ENCODE assay signal across 2 cellular contexts in genomic region chr16:70790815-70791214, GRCh38.
TF ChIP-seq lines count a peak whose summit lies in the region.

No MANE protein-coding gene starts in this region.

TF ChIP-seq in liver, 16 proteins besides CTCF, POLR2A, EP300 and RAD21:
- TF ChIP-seq JUND (IDR thresholded peaks at IDR 0.05) (no peak), EGR1 (IDR thresholded peaks at IDR 0.05; ENCODE audit: low read depth in 2 of 2) (no peak), TAF1 (conservative IDR thresholded peaks at IDR 0.05) (no peak), REST (IDR thresholded peaks at IDR 0.05) (no peak), YY1 (IDR thresholded peaks at IDR 0.05) (no peak), RXRA (IDR thresholded peaks at IDR 0.05) (no peak), SP1 (IDR thresholded peaks at IDR 0.05) (peak; percentile 10), FOXA2 (IDR thresholded peaks at IDR 0.05) (no peak), NR2F2 (IDR thresholded peaks at IDR 0.05) (peak; percentile 97)
- TF ChIP-seq, protein P1, sequence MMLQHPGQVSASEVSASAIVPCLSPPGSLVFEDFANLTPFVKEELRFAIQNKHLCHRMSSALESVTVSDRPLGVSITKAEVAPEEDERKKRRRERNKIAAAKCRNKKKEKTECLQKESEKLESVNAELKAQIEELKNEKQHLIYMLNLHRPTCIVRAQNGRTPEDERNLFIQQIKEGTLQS (IDR thresholded peaks at IDR 0.05), result no peak

TF ChIP-seq in HepG2, 621 proteins besides CTCF, POLR2A, EP300 and RAD21:
- TF ChIP-seq XBP1 (CRISPR knock-in tag; IDR thresholded peaks at IDR 0.05) (no peak), ZNF674 (CRISPR knock-in tag; IDR thresholded peaks at IDR 0.05; ENCODE audit: low read depth) (no peak), ZNF549 (CRISPR knock-in tag; IDR thresholded peaks at IDR 0.05) (no peak), ZNF570 (CRISPR knock-in tag; IDR thresholded peaks at IDR 0.05; ENCODE audit: borderline replicate concordance) (no peak), HOXA5 (CRISPR knock-in tag; IDR thresholded peaks at IDR 0.05) (no peak), YEATS4 (CRISPR knock-in tag; IDR thresholded peaks at IDR 0.05; ENCODE audit: borderline replicate concordance) (no peak), SIX4 (CRISPR knock-in tag; IDR thresholded peaks at IDR 0.05) (no peak), WIZ (CRISPR knock-in tag; IDR thresholded peaks at IDR 0.05) (no peak), YY1 (IDR thresholded peaks at IDR 0.05; ENCODE audit: insufficient read depth, insufficient replicate concordance, low read depth, low read length) (no peak), ZFP62 (CRISPR knock-in tag; IDR thresholded peaks at IDR 0.05) (no peak), ATF6 (CRISPR knock-in tag; conservative IDR thresholded peaks at IDR 0.05) (no peak), RARG (CRISPR knock-in tag; IDR thresholded peaks at IDR 0.05; ENCODE audit: low read depth) (no peak), SAFB2 (CRISPR knock-in tag; IDR thresholded peaks at IDR 0.05; ENCODE audit: borderline replicate concordance, low read depth) (no peak), ZNF274 (CRISPR knock-in tag; IDR thresholded peaks at IDR 0.05) (no peak), ZNF546 (CRISPR knock-in tag; conservative IDR thresholded peaks at IDR 0.05) (no peak)
